Comparison of ENCODE assay signal across 14 cellular contexts in the genomic region with DNA sequence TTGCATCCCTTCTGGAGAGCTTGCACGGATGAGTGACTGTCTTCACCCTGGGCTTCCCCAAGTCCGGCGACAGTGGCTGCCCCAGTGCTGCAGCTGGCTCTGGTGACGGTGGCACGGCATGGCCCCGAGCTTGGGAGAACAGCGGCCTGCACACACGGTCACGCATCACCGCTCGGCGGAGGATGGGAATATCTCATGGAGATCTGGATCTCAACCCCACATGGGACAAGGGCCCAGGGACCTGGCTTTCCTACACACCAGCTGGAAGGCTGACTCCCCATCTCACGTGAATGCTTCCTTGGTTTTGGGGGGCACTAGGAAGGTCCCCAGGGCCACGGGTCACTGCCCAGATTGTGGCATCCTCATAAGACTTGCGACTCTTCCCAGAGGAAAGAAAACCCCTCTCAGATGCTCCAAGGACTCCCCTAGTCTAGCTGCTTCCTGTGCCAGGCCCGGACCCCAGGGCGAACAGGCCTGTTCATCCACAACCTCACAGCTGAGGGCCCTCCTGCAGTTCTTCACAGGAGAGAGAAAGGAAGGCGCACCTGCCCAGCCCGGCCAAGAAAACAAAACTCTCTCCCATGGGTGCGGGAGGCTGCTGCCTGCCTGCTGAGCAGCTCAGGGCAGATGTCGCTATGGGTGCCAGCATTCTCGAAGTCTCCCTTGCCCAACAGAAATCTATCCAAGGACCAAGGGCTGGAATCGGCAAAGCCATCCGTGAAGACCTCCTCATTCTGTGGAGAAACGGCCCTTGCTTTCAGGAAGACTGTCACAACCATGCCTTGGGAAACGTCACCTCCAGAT. TPM values are rescaled to one million over a fixed set of nuclear protein-coding genes. Genes with fewer than 3 reads are reported as not detected.
DNase-seq lines count a peak whose midpoint lies in the region; ATAC-seq and TF ChIP-seq lines count a peak whose summit lies in the region.
"Had no signal": no experiment of that assay in that cellular context is flagged by ENCODE, and none has a peak within 500 bp of the region (broad histone marks: within the 10 kb centered on the region; RNA-seq: fewer than 3 reads in every experiment).

No MANE protein-coding gene starts in this region.

- no peak overlapping the region for H4K8ac ChIP-seq in mesenchymal stem cell (ENCODE audit: low read length)

- H3K4ac ChIP-seq in mesenchymal stem cell (ENCODE audit: low read depth in 1 of 2, low read length in 2 of 2), result no peak overlapping the region

- TF ChIP-seq POLR2A in transverse colon (IDR thresholded peaks at IDR 0.05), result peak; percentile 29

- H3K9me3 ChIP-seq in left ventricle myocardium inferior (replicated peaks) (no peaks in the 10 kb centered on the region), transverse colon (no peaks in the 10 kb centered on the region), mesenchymal stem cell (ENCODE audit: control insufficient read depth, low read length) (no peaks in the 10 kb centered on the region)
- H3K9me3 ChIP-seq: body of pancreas, heart right ventricle had no signal

- H2BK5ac ChIP-seq in mesenchymal stem cell (ENCODE audit: low read depth, low read length, poor library complexity, severe bottlenecking), result no peak overlapping the region

- ATAC-seq in Right ventricle myocardium inferior, result no peak
- ATAC-seq in HG03196 (IDR thresholded peaks at IDR 0.05; ENCODE audit: unreplicated experiment), result no peak
- ATAC-seq: body of pancreas had no signal

- in situ Hi-C loops in transverse colon (cut with MboI; ENCODE audit: low pct_ligation_motif_present in 1 of 4, low pct_unique_long_range_greater_than_20kb in 1 of 4, low sequenced_read_pairs in 3 of 4), result no loop called here

- H3K36me3 ChIP-seq in left ventricle myocardium inferior (peaks cover 31% of the 10 kb centered on the region), transverse colon (peaks cover 0 to 7% (median 0%) of the 10 kb centered on the region in 4 donors), mesenchymal stem cell (ENCODE audit: control insufficient read depth in 1 of 2, insufficient read depth in 2 of 2, low read depth in 1 of 2, low read length in 2 of 2) (peaks cover 31 to 62% of the 10 kb centered on the region in 2 experiments)

- no peaks in the 10 kb centered on the region for H3K79me1 ChIP-seq in mesenchymal stem cell (replicated peaks; ENCODE audit: low read length, poor library complexity, severe bottlenecking)

- H3K23ac ChIP-seq in mesenchymal stem cell (ENCODE audit: low read length in 2 of 2), result no peak overlapping the region

- DNase-seq in Right ventricle myocardium inferior (ENCODE audit: missing footprints) (peak; percentile 63), left ventricle myocardium inferior (no peak), NCI-H510A treated with DMSO at 0.1 percent for 48 hours (lab: John Stamatoyannopoulos, UW) (peak; percentile 30), head of caudate nucleus (peak in 28 of 42 donors; percentile 28 to 74 (median 44)), transverse colon (no peak), mesenchymal stem cell (no peak)
- DNase-seq in stimulated activated CD4-positive, alpha-beta T cell treated with anti-CD3 and anti-CD28 coated beads, Interleukin-15, amount 100 ng/mL, for 24 hours, result no peak
- DNase-seq: activated T-cell treated with anti-CD3 and anti-CD28 coated beads, Interleukin-2, amount 50 U/mL, for 1 hour; body of pancreas; heart right ventricle; occipital lobe had no signal

- H3K27me3 ChIP-seq in left ventricle myocardium inferior (ENCODE audit: low read depth), result no peaks in the 10 kb centered on the region
- no peaks in the 10 kb centered on the region for H3K27me3 ChIP-seq in transverse colon
- H3K27me3 ChIP-seq in mesenchymal stem cell (ENCODE audit: control insufficient read depth in 1 of 2, insufficient read depth in 1 of 2, low read length in 2 of 2), result no peaks in the 10 kb centered on the region
- H3K27me3 ChIP-seq: body of pancreas, heart right ventricle had no signal

- TF ChIP-seq CTCF in left ventricle myocardium inferior (IDR thresholded peaks at IDR 0.05; ENCODE audit: borderline replicate concordance) (no peak), transverse colon (IDR thresholded peaks at IDR 0.05) (no peak)

- 60% methylated on average over 26 of the region's 26 CpGs; no CpG with 5 or more reads in 1 of the 2 donors for WGBS in transverse colon (ENCODE audit: low coverage in 1 of 2), 2 donors
- WGBS in mesenchymal stem cell, result 92% methylated on average over 26 of the region's 26 CpGs

- TF ChIP-seq EP300 in transverse colon (IDR thresholded peaks at IDR 0.05; ENCODE audit: low read depth), result no peak

- no peak overlapping the region for H3K14ac ChIP-seq in mesenchymal stem cell (ENCODE audit: low read length in 2 of 2)

- H2BK120ac ChIP-seq in mesenchymal stem cell (ENCODE audit: low read depth, low read length), result no peak overlapping the region

- no peak overlapping the region for H2BK15ac ChIP-seq in mesenchymal stem cell (ENCODE audit: low read depth, poor library complexity, severe bottlenecking)

- intact Hi-C loops in Right ventricle myocardium inferior (cut with DNase I), result no loop called here
- intact Hi-C loops in left ventricle myocardium inferior (cut with micrococcal nuclease), result no loop called here
- intact Hi-C loops in head of caudate nucleus (cut with DNase I), result no loop called here
- intact Hi-C loops in transverse colon (cut with DNase I; ENCODE audit: low total_unique reads), result no loop called here

- H3K4me2 ChIP-seq in mesenchymal stem cell (ENCODE audit: low read length, poor library complexity, severe bottlenecking), result no peak overlapping the region
- H3K4me2 ChIP-seq: GM23338 had no signal

- H3K4me3 ChIP-seq in left ventricle myocardium inferior (no peak overlapping the region), transverse colon (no peak overlapping the region), mesenchymal stem cell (ENCODE audit: insufficient read depth in 1 of 2, low read depth in 1 of 2, low read length in 2 of 2) (no peak overlapping the region)
- H3K4me3 ChIP-seq: body of pancreas, GM23338, heart right ventricle had no signal

- no peak overlapping the region for H4K91ac ChIP-seq in mesenchymal stem cell (ENCODE audit: low read length)

- H2AK5ac ChIP-seq in mesenchymal stem cell (ENCODE audit: low read length, severe bottlenecking), result no peak overlapping the region

- H3K9ac ChIP-seq in mesenchymal stem cell (ENCODE audit: low read length), result no peak overlapping the region

- H3K4me1 ChIP-seq in left ventricle myocardium inferior, result no peaks in the 10 kb centered on the region
- H3K4me1 ChIP-seq in transverse colon, result no peaks in the 10 kb centered on the region
- peaks cover 13% of the 10 kb centered on the region for H3K4me1 ChIP-seq in mesenchymal stem cell (ENCODE audit: control insufficient read depth, insufficient read depth, low read depth, low read length)
- H3K4me1 ChIP-seq: body of pancreas, heart right ventricle had no signal

- no peak overlapping the region for H3K27ac ChIP-seq in left ventricle myocardium inferior (replicated peaks)
- H3K27ac ChIP-seq in transverse colon, result no peak overlapping the region
- H3K27ac ChIP-seq in mesenchymal stem cell (ENCODE audit: low read length, poor library complexity, severe bottlenecking), result no peak overlapping the region
- H3K27ac ChIP-seq: body of pancreas, heart right ventricle had no signal

- H2AFZ ChIP-seq in mesenchymal stem cell (ENCODE audit: low read depth, low read length), result no peak overlapping the region
- H2AFZ ChIP-seq: GM23338 had no signal

- no peak overlapping the region for H3K18ac ChIP-seq in mesenchymal stem cell (ENCODE audit: low read depth in 1 of 2, low read length in 2 of 2)

- no peak overlapping the region for H2BK12ac ChIP-seq in mesenchymal stem cell (ENCODE audit: low read length in 2 of 2)

RNA-seq across cellular contexts. Expression of a gene that starts 9.9 kb away (rescaled TPM):
- total RNA-seq in Right ventricle myocardium inferior, result 16.8 TPM
- 12.0 TPM for total RNA-seq in left ventricle myocardium inferior
- 10 to 100 TPM; 17.2 to 41.3 (median 32.2) TPM for total RNA-seq in transverse colon
- polyA plus RNA-seq in mesenchymal stem cell (2013, experiment 1 of 2), result 10.7 TPM
- polyA plus RNA-seq in mesenchymal stem cell (2013, experiment 2 of 2), result 9.1 TPM

RNA-seq across cellular contexts. Expression of a gene that starts 24.1 kb away (rescaled TPM):
- 2.7 TPM for total RNA-seq in Right ventricle myocardium inferior
- total RNA-seq in left ventricle myocardium inferior, result 1.8 TPM
- total RNA-seq in transverse colon, result 1 to 10 TPM in 3 of 4 donors, not detected in 1; 2.3 to 2.9 (median 2.6) TPM
- 0.21 TPM for polyA plus RNA-seq in mesenchymal stem cell (2013, experiment 1 of 2)
- 0.23 TPM for polyA plus RNA-seq in mesenchymal stem cell (2013, experiment 2 of 2)

RNA-seq across cellular contexts. Expression of a gene that starts 29.4 kb away (rescaled TPM):
- 52.5 TPM for total RNA-seq in Right ventricle myocardium inferior
- 47.7 TPM for total RNA-seq in left ventricle myocardium inferior
- total RNA-seq in transverse colon, result 100 to 1,000 TPM; 185 to 288 (median 249) TPM
- polyA plus RNA-seq in mesenchymal stem cell (2013, experiment 1 of 2), result 61.3 TPM
- polyA plus RNA-seq in mesenchymal stem cell (2013, experiment 2 of 2), result 59.9 TPM

RNA-seq across cellular contexts. Expression of a gene that starts 43.6 kb away (rescaled TPM):
- total RNA-seq in Right ventricle myocardium inferior, result not detected
- total RNA-seq in left ventricle myocardium inferior, result not detected
- not detected for total RNA-seq in transverse colon
- polyA plus RNA-seq in mesenchymal stem cell (2013, experiment 1 of 2), result 0.03 TPM
- polyA plus RNA-seq in mesenchymal stem cell (2013, experiment 2 of 2), result 0.05 TPM
- total RNA-seq: occipital lobe, RPMI7951 had no signal
- polyA plus RNA-seq: GM23338 had no signal

Comparison
In these comparisons a context has a peak if more than half of its experiments do, and no peak if none do; other contexts are left out.
1. DNase-seq: peak in Right ventricle myocardium inferior (single experiment), NCI-H510A treated with DMSO at 0.1 percent for 48 hours (single experiment) and head of caudate nucleus (28 of 42); none in left ventricle myocardium inferior (single experiment), transverse colon (single experiment), mesenchymal stem cell (single experiment) and stimulated activated CD4-positive, alpha-beta T cell treated with anti-CD3 and anti-CD28 coated beads, Interleukin-15, amount 100 ng/mL, for 24 hours (single experiment).